ENCODE assay signal across 12 cellular contexts in genomic region chr17:83073389-83074063, GRCh38. TPM values are rescaled to one million over a fixed set of nuclear protein-coding genes. Genes with fewer than 3 reads are reported as not detected.
DNase-seq lines count a peak whose midpoint lies in the region; ATAC-seq, FAIRE-seq and TF ChIP-seq lines count a peak whose summit lies in the region.
"Had no signal": no experiment of that assay in that cellular context is flagged by ENCODE, and none has a peak within 500 bp of the region (broad histone marks: within the 10 kb centered on the region; RNA-seq: fewer than 3 reads in every experiment).

No MANE protein-coding gene starts in this region.

- H3K9me3 ChIP-seq in A549 = no peaks in the 10 kb centered on the region
- H3K9me3 ChIP-seq in mammary epithelial cell (replicated peaks; ENCODE audit: insufficient read depth, low read length) = no peaks in the 10 kb centered on the region
- no peaks in the 10 kb centered on the region for H3K9me3 ChIP-seq in lower lobe of right lung

- in situ Hi-C loops in mammary epithelial cell (cut with MboI; ENCODE audit: low sequenced_read_pairs in 2 of 2) = no loop called here

- H3K27me3 ChIP-seq in mammary epithelial cell (ENCODE audit: insufficient read depth, low read length) (peaks cover 7% of the 10 kb centered on the region), lower lobe of right lung (ENCODE audit: low read depth) (no peaks in the 10 kb centered on the region)

- H2AFZ ChIP-seq in mammary epithelial cell (ENCODE audit: low read depth, low read length) = peak overlapping the region; percentile 27

- TF ChIP-seq EP300 in A549 (IDR thresholded peaks at IDR 0.05) = no peak

- no TSS peak for BruUV-seq in mammary epithelial cell (replicated peaks; lab: Mats Ljungman, UMichigan)

- H3K27me3 Mint-ChIP-seq in chondrocyte (ENCODE audit: low read depth) = peaks cover 2% of the 10 kb centered on the region

- H3K36me3 Mint-ChIP-seq in chondrocyte (ENCODE audit: low read depth) = no peaks in the 10 kb centered on the region
- H3K36me3 Mint-ChIP-seq: activated naive CD4-positive, alpha-beta T cell treated with anti-CD3 and anti-CD28 coated beads, Interleukin-2, amount 50 U/mL, for 24 hours; IgD-negative memory B cell had no signal

- no peak for TF ChIP-seq RAD21 in A549 (conservative IDR thresholded peaks at IDR 0.05 in 1 of 2, IDR thresholded peaks at IDR 0.05 in 1 of 2)

- no peaks in the 10 kb centered on the region for H3K9me3 Mint-ChIP-seq in chondrocyte (ENCODE audit: low read depth)
- H3K9me3 Mint-ChIP-seq: activated CD4-positive, alpha-beta T cell treated with anti-CD3 and anti-CD28 coated beads, Interleukin-2, amount 10 ng/mL, durations not matched to agents 24 days and 14 days; activated naive CD4-positive, alpha-beta T cell treated with anti-CD3 and anti-CD28 coated beads, Interleukin-2, amount 50 U/mL, for 24 hours; IgD-negative memory B cell had no signal

- no peaks in the 10 kb centered on the region for H3K36me3 ChIP-seq in mammary epithelial cell (ENCODE audit: insufficient read depth, low read length)
- no peaks in the 10 kb centered on the region for H3K36me3 ChIP-seq in lower lobe of right lung

- H3K9ac ChIP-seq in mammary epithelial cell (ENCODE audit: insufficient read depth, low read length) = no peak overlapping the region

- H3K4me3 Mint-ChIP-seq in chondrocyte (ENCODE audit: unreplicated experiment) = no peak overlapping the region
- H3K4me3 Mint-ChIP-seq: activated CD4-positive, alpha-beta T cell treated with anti-CD3 and anti-CD28 coated beads, Interleukin-2, amount 10 ng/mL, durations not matched to agents 24 days and 14 days; activated naive CD4-positive, alpha-beta T cell treated with anti-CD3 and anti-CD28 coated beads, Interleukin-2, amount 50 U/mL, for 24 hours; B cell; IgD-negative memory B cell had no signal

- H3K4me1 ChIP-seq in A549 (peaks cover 10% of the 10 kb centered on the region; the same call in 2 of the 3 replicates), mammary epithelial cell (ENCODE audit: insufficient read depth, low read length) (peaks cover 15% of the 10 kb centered on the region), lower lobe of right lung (peaks cover 10% of the 10 kb centered on the region)

- H4K20me1 ChIP-seq in mammary epithelial cell (ENCODE audit: insufficient read depth, low read length) = no peaks in the 10 kb centered on the region

- dilution Hi-C loops in mammary epithelial cell (cut with HindIII; ENCODE audit: low sequenced_read_pairs) = no loop called here

- H3K4me1 Mint-ChIP-seq in chondrocyte (ENCODE audit: low read depth) = no peaks in the 10 kb centered on the region

- no peak for TF ChIP-seq POLR2A in A549 (IDR thresholded peaks at IDR 0.05; ENCODE audit: low read length)

- H3K27ac ChIP-seq in A549 = peak overlapping the region in 1 of 2 experiments; percentile 50; a peak in 2 of 6 replicates
- no peak overlapping the region for H3K27ac ChIP-seq in mammary epithelial cell (ENCODE audit: insufficient read depth, low read depth, low read length)
- H3K27ac ChIP-seq in lower lobe of right lung = no peak overlapping the region

- TF ChIP-seq CTCF in A549 (IDR thresholded peaks at IDR 0.05) (no peak; the same call in 2 of the 3 replicates), mammary epithelial cell (conservative IDR thresholded peaks at IDR 0.05 in 1 of 2, IDR thresholded peaks at IDR 0.05 in 1 of 2; ENCODE audit: extremely low read depth in 1 of 2, insufficient read depth in 1 of 2, low read depth in 1 of 2, low read length in 2 of 2) (no peak), lower lobe of right lung (IDR thresholded peaks at IDR 0.05) (no peak), chondrocyte (IDR thresholded peaks at IDR 0.05) (no peak)

- H3K4me2 ChIP-seq in A549 (peak overlapping the region; percentile 45), mammary epithelial cell (ENCODE audit: insufficient read depth, low read depth, low read length) (peak overlapping the region; percentile 23)

- no peak for FAIRE-seq in A549 (lab: Jason Lieb, UNC)

- POLR2A ChIA-PET in A549 (lab: Yijun Ruan, JAX) = no interaction called here

- CTCF ChIA-PET in A549 (lab: Yijun Ruan, JAX) = interaction anchor here (1.3 to 1.7 kb wide), 4 partner anchors 9 to 291 kb away, joined by 3 to 6 read pairs (median 4); no protein-coding TSS in a partner anchor
- CTCF ChIA-PET in mammary epithelial cell (lab: Charles Lee; ENCODE audit: low non-redundant PET) = no interaction called here

- no peak overlapping the region for H3K27ac Mint-ChIP-seq in chondrocyte (ENCODE audit: unreplicated experiment)
- H3K27ac Mint-ChIP-seq: activated CD4-positive, alpha-beta T cell treated with anti-CD3 and anti-CD28 coated beads, Interleukin-2, amount 10 ng/mL, durations not matched to agents 24 days and 14 days; activated naive CD4-positive, alpha-beta T cell treated with anti-CD3 and anti-CD28 coated beads, Interleukin-2, amount 50 U/mL, for 24 hours; B cell; IgD-negative memory B cell had no signal

- ATAC-seq in A549 = peak; percentile 4 to 20; a peak in 3 of 6 replicates
- peak; percentile 40 to 73 for ATAC-seq in lower lobe of right lung
- ATAC-seq in GM19035 (IDR thresholded peaks at IDR 0.05; ENCODE audit: unreplicated experiment) = no peak

- H3K79me2 ChIP-seq in mammary epithelial cell (ENCODE audit: insufficient read depth, low read length) = no peaks in the 10 kb centered on the region

- DNase-seq in A549 (ENCODE audit: low read depth in 1 of 2, low spot score in 1 of 2) = no peak
- peak; percentile 58 for DNase-seq in HT1080 (ENCODE audit: low read depth)
- peak; percentile 76 for DNase-seq in mammary epithelial cell
- peak; percentile 75 for DNase-seq in lower lobe of right lung
- DNase-seq in Ammon's horn (ENCODE audit: low spot score) = no peak
- no peak for DNase-seq in stimulated activated CD4-positive, alpha-beta T cell treated with anti-CD3 and anti-CD28 coated beads, Interleukin-1b, Interleukin-23, amount 100 ng/mL, for 48 hours
- DNase-seq in chondrocyte (ENCODE audit: low spot score) = no peak
- DNase-seq: activated CD4-positive, alpha-beta T cell treated with anti-CD3 and anti-CD28 coated beads, Interleukin-2, amount 10 ng/mL, durations not matched to agents 24 days and 14 days had no signal

- 54% methylated on average over 15 of the region's 32 CpGs for WGBS in A549 (ENCODE audit: missing lambda C conversion rate)
- 77% methylated on average over 10 of the region's 32 CpGs for WGBS in mammary epithelial cell (ENCODE audit: low coverage, missing lambda C conversion rate)

- intact Hi-C loops in mammary epithelial cell (cut with micrococcal nuclease) = no loop called here
- intact Hi-C loops in lower lobe of right lung (cut with DNase I) = no loop called here

- H3K4me3 ChIP-seq in A549 = no peak overlapping the region
- H3K4me3 ChIP-seq in mammary epithelial cell (replicated peaks in 1 of 3; ENCODE audit: insufficient read depth in 1 of 3, low read depth in 2 of 3, low read length in 3 of 3) = no peak overlapping the region
- H3K4me3 ChIP-seq in lower lobe of right lung = no peak overlapping the region

TF ChIP-seq in A549, 52 proteins besides CTCF, POLR2A, EP300 and RAD21:
- no peak for TF ChIP-seq FOSL2 (IDR thresholded peaks at IDR 0.05)
- 0 out of 2 replicates have a peak, but pooled peaks have one; percentile 14 for TF ChIP-seq FOSL2 (CRISPR knock-in tag; IDR thresholded peaks at IDR 0.05)
- TF ChIP-seq NPAS2 (CRISPR knock-in tag; IDR thresholded peaks at IDR 0.05; ENCODE audit: borderline replicate concordance) = no peak
TF ChIP-seq in A549: peak in this region for 1.

RNA-seq across cellular contexts. Expression of gene METRNL, which starts 5.9 kb away (rescaled TPM):
- polyA plus RNA-seq in A549 (2011; rRNA removed) (1.4 and 1.7 TPM in 2 replicates), A549 (2017; fragmentation: RNase III; extraction: RNeasy Plus Mini Kit Qiagen cat#74134 plus additional on column Dnase treatment) (6.4 to 9.2 TPM (median 8.7 TPM) in 3 replicates), mammary epithelial cell (4.7 TPM)
- polyA plus RNA-seq in A549 (2012; cell fraction: cytosol; rRNA removed) = 14.5 and 17.2 TPM in 2 replicates
- 16.1 and 23.0 TPM in 2 replicates for polyA plus RNA-seq in A549 (2012; cell fraction: nucleus; rRNA removed)
- polyA minus RNA-seq in A549 (2011; rRNA and poly(A)+ RNA removed) = 0.58 and 1.9 TPM in 2 replicates
- total RNA-seq in HT1080 (2014; rRNA removed; shearing (Covaris generic)) = 43.6 and 53.3 TPM in 2 replicates
- polyA plus RNA-seq in HT1080 (2015; cell fraction: cytosol; rRNA removed) = 54.6 and 67.2 TPM in 2 replicates
- polyA plus RNA-seq in HT1080 (2015; cell fraction: nucleus; rRNA removed) = 31.9 and 34.8 TPM in 2 replicates
- total RNA-seq in mammary epithelial cell (1 to 10 TPM; 2.5 to 9.6 TPM), lower lobe of right lung (59.8 TPM), chondrocyte (63.8 to 79.4 TPM (median 64.7 TPM) in 3 replicates)
- 1.1 TPM for polyA minus RNA-seq in mammary epithelial cell

Comparison
In these comparisons a context has a peak if more than half of its experiments do, and no peak if none do; other contexts are left out.
1. DNase-seq: peak in HT1080 (single experiment), mammary epithelial cell (single experiment) and lower lobe of right lung (single experiment); none in A549 (0 of 2), Ammon's horn (single experiment), stimulated activated CD4-positive, alpha-beta T cell treated with anti-CD3 and anti-CD28 coated beads, Interleukin-1b, Interleukin-23, amount 100 ng/mL, for 48 hours (single experiment) and chondrocyte (single experiment).